12 cellular contexts compared by ENCODE assay signal in genomic region chr15:77569647-77570186, GRCh38.
DNase-seq lines count a peak whose midpoint lies in the region; ATAC-seq and TF ChIP-seq lines count a peak whose summit lies in the region.
"Had no signal": no experiment of that assay in that cellular context is flagged by ENCODE, and none has a peak within 500 bp of the region (broad histone marks: within the 10 kb centered on the region; RNA-seq: fewer than 3 reads in every experiment).

No MANE protein-coding gene starts in this region.

- H3K4me1 Mint-ChIP-seq in progenitor cell of endocrine pancreas (ENCODE audit: low read depth), result peaks cover 34% of the 10 kb centered on the region
- H3K4me1 Mint-ChIP-seq in stimulated activated naive CD8-positive, alpha-beta T cell treated with anti-CD3 and anti-CD28 coated beads, Interleukin-15, amount 100 ng/mL, for 72 hours, result peaks cover 6% of the 10 kb centered on the region
- H3K4me1 Mint-ChIP-seq: activated CD4-positive, alpha-beta T cell treated with anti-CD3 and anti-CD28 coated beads for 36 hours had no signal

- H3K4me3 ChIP-seq in HUES48 (ENCODE audit: low read depth, low read length) (no peak overlapping the region), RWPE2 (ENCODE audit: severe bottlenecking) (peak overlapping the region; percentile 2), cardiac muscle cell (no peak overlapping the region)

- H3K27ac Mint-ChIP-seq in progenitor cell of endocrine pancreas, result peak overlapping the region; percentile 90
- peak overlapping the region in 1 of 2 donors; percentile 12 for H3K27ac Mint-ChIP-seq in stimulated activated naive CD8-positive, alpha-beta T cell treated with anti-CD3 and anti-CD28 coated beads, Interleukin-15, amount 100 ng/mL, for 72 hours
- H3K27ac Mint-ChIP-seq: activated CD4-positive, alpha-beta T cell treated with anti-CD3 and anti-CD28 coated beads for 36 hours had no signal

- H3K27me3 ChIP-seq in HUES48 (ENCODE audit: control insufficient read depth, insufficient read depth, low read length) (no peaks in the 10 kb centered on the region), RWPE2 (ENCODE audit: insufficient read depth, poor library complexity, severe bottlenecking) (no peaks in the 10 kb centered on the region), cardiac muscle cell (no peaks in the 10 kb centered on the region)

- no peak overlapping the region for H3K9ac ChIP-seq in HUES48 (ENCODE audit: low read depth, low read length)
- H3K9ac ChIP-seq: parathyroid adenoma had no signal

- peaks cover 24% of the 10 kb centered on the region for H3K4me1 ChIP-seq in HUES48 (ENCODE audit: control insufficient read depth, insufficient read depth, low read length)
- no peaks in the 10 kb centered on the region for H3K4me1 ChIP-seq in RWPE2 (ENCODE audit: insufficient read depth, poor library complexity, severe bottlenecking)
- peaks cover 19% of the 10 kb centered on the region for H3K4me1 ChIP-seq in cardiac muscle cell (ENCODE audit: low read depth)
- H3K4me1 ChIP-seq: parathyroid adenoma had no signal

- no peak for TF ChIP-seq POLR2A in erythroblast (IDR thresholded peaks at IDR 0.05; ENCODE audit: low read length)

- no peaks in the 10 kb centered on the region for H3K36me3 Mint-ChIP-seq in progenitor cell of endocrine pancreas (ENCODE audit: insufficient read depth)

- H3K27me3 Mint-ChIP-seq in progenitor cell of endocrine pancreas, result peaks cover 9% of the 10 kb centered on the region
- no peaks in the 10 kb centered on the region for H3K27me3 Mint-ChIP-seq in stimulated activated naive CD8-positive, alpha-beta T cell treated with anti-CD3 and anti-CD28 coated beads, Interleukin-15, amount 100 ng/mL, for 72 hours

- DNase-seq in RWPE2 (ENCODE audit: low spot score) (no peak), cardiac muscle cell (ENCODE audit: low read depth in 1 of 2, low spot score in 1 of 2) (peak; percentile 36 to 42), progenitor cell of endocrine pancreas (ENCODE audit: low spot score, unreplicated experiment) (no peak), erythroblast (lab: John Stamatoyannopoulos, UW) (no peak), occipital lobe (lab: John Stamatoyannopoulos, UW) (no peak)
- no peak for DNase-seq in stimulated activated naive CD8-positive, alpha-beta T cell treated with anti-CD3 and anti-CD28 coated beads, Interleukin-15, amount 100 ng/mL, for 72 hours
- DNase-seq: activated CD4-positive, alpha-beta T cell treated with anti-CD3 and anti-CD28 coated beads for 36 hours; NCI-H748 treated with DMSO at 0.1 percent for 48 hours had no signal

- H3K9me3 ChIP-seq in HUES48 (ENCODE audit: control insufficient read depth, insufficient read depth, low read length), result no peaks in the 10 kb centered on the region
- no peaks in the 10 kb centered on the region for H3K9me3 ChIP-seq in RWPE2 (ENCODE audit: severe bottlenecking)
- H3K9me3 ChIP-seq in cardiac muscle cell (ENCODE audit: low read depth), result no peaks in the 10 kb centered on the region

- H3K27ac ChIP-seq in HUES48 (ENCODE audit: low read depth, low read length), result peak overlapping the region; percentile 15
- H3K27ac ChIP-seq in RWPE2 (ENCODE audit: poor library complexity, severe bottlenecking), result no peak overlapping the region
- H3K27ac ChIP-seq in cardiac muscle cell, result peak overlapping the region; percentile 56
- H3K27ac ChIP-seq: parathyroid adenoma had no signal

- ATAC-seq in RWPE2 (ENCODE audit: low read depth) (no peak), HG03045 (IDR thresholded peaks at IDR 0.05; ENCODE audit: unreplicated experiment) (no peak)
- no peak for ATAC-seq in stimulated activated naive CD8-positive, alpha-beta T cell treated with anti-CD3 and anti-CD28 coated beads, Interleukin-15, amount 100 ng/mL, for 72 hours
- ATAC-seq: activated CD4-positive, alpha-beta T cell treated with anti-CD3 and anti-CD28 coated beads for 36 hours; HCT116 had no signal

- H3K9me3 Mint-ChIP-seq in progenitor cell of endocrine pancreas (ENCODE audit: low read depth), result no peaks in the 10 kb centered on the region
- H3K9me3 Mint-ChIP-seq in stimulated activated naive CD8-positive, alpha-beta T cell treated with anti-CD3 and anti-CD28 coated beads, Interleukin-15, amount 100 ng/mL, for 72 hours, result no peaks in the 10 kb centered on the region

- H3K36me3 ChIP-seq in HUES48 (ENCODE audit: control insufficient read depth, insufficient read depth, low read length) (no peaks in the 10 kb centered on the region), RWPE2 (ENCODE audit: low read depth) (no peaks in the 10 kb centered on the region), cardiac muscle cell (no peaks in the 10 kb centered on the region)

- TF ChIP-seq CTCF in RWPE2 (IDR thresholded peaks at IDR 0.05; ENCODE audit: poor library complexity, severe bottlenecking) (no peak), cardiac muscle cell (IDR thresholded peaks at IDR 0.05; ENCODE audit: low read depth, low read length) (no peak), progenitor cell of endocrine pancreas (IDR thresholded peaks at IDR 0.05; ENCODE audit: unreplicated experiment) (no peak)

- H3K4me3 Mint-ChIP-seq in progenitor cell of endocrine pancreas (ENCODE audit: low read depth), result no peak overlapping the region
- peak overlapping the region in 1 of 2 donors; percentile 16 for H3K4me3 Mint-ChIP-seq in stimulated activated naive CD8-positive, alpha-beta T cell treated with anti-CD3 and anti-CD28 coated beads, Interleukin-15, amount 100 ng/mL, for 72 hours
- H3K4me3 Mint-ChIP-seq: activated CD4-positive, alpha-beta T cell treated with anti-CD3 and anti-CD28 coated beads for 36 hours had no signal

Comparison
In these comparisons a context has a peak if more than half of its experiments do, and no peak if none do; other contexts are left out.
1. DNase-seq: peak in cardiac muscle cell (2 of 2); none in RWPE2 (single experiment), progenitor cell of endocrine pancreas (single experiment), erythroblast (0 of 2), stimulated activated naive CD8-positive, alpha-beta T cell treated with anti-CD3 and anti-CD28 coated beads, Interleukin-15, amount 100 ng/mL, for 72 hours (0 of 2) and occipital lobe (single experiment).